ENCODE assay signal across 12 cellular contexts in the genomic region with DNA sequence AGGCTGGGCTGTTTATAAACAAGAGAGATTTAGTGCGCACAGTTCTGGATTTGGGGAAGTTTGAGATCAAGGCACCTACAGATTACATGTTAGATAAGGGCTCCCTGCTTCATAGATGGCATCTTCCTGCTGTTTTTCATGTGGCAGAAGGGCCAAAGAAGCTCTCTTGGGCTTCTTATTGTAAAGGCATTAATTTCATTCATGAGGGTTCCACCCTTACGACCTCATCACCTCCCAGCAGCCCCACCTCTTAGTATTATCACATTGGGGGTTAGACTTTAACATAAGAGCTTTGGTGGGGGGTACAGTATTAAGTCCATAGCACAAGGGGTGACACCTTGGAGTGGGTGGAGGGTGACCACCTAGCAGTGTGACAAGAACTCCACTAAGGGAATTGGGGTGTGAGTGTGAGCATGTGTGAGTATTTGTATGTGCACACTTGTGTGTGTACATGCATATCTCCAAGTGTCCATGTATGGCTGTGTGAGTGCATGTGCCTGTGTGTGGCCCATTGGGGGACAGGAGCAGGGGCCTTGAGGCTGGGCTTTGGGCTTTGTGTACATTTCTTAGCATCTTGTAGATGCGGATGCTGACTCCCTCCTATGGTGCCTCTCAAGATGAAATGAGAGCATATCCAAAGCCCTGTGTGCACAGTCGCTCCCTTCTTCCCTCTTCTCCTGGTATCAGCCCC. TPM values are rescaled to one million over a fixed set of nuclear protein-coding genes. Genes with fewer than 3 reads are reported as not detected.
A peak's percentile ranks its signal among the peaks of the same experiment; 100 is the strongest.
DNase-seq lines count a peak whose midpoint lies in the region; ATAC-seq and TF ChIP-seq lines count a peak whose summit lies in the region.
"Had no signal": no experiment of that assay in that cellular context is flagged by ENCODE, and none has a peak within 500 bp of the region (broad histone marks: within the 10 kb centered on the region; RNA-seq: fewer than 3 reads in every experiment).

No MANE protein-coding gene starts in this region.

- H3K27me3 ChIP-seq in heart right ventricle = no peaks in the 10 kb centered on the region
- no peaks in the 10 kb centered on the region for H3K27me3 ChIP-seq in ascending aorta
- no peaks in the 10 kb centered on the region for H3K27me3 ChIP-seq in mucosa of rectum (ENCODE audit: control insufficient read depth in 2 of 2, insufficient read depth in 2 of 2, low read length in 2 of 2)
- H3K27me3 ChIP-seq in upper lobe of right lung = no peaks in the 10 kb centered on the region

- peaks cover 72% of the 10 kb centered on the region for H3K4me1 Mint-ChIP-seq in T-helper 2 cell treated with Interferon-gamma antibody and Interleukin-4, amounts not matched to agents 5 μg/mL and 100 μg/mL, for 36 hours (ENCODE audit: low read depth)
- H3K4me1 Mint-ChIP-seq in stimulated activated naive CD8-positive, alpha-beta T cell treated with anti-CD3 and anti-CD28 coated beads, Interleukin-15, amount 100 ng/mL, for 72 hours = peaks cover 85% of the 10 kb centered on the region

- H3K9ac ChIP-seq in mucosa of rectum (ENCODE audit: low read depth in 1 of 2, low read length in 2 of 2) = peak overlapping the region in 1 of 2 donors; percentile 56

- no peak overlapping the region for H3K4me3 Mint-ChIP-seq in T-helper 2 cell treated with Interferon-gamma antibody and Interleukin-4, amounts not matched to agents 5 μg/mL and 100 μg/mL, for 36 hours
- no peak overlapping the region for H3K4me3 Mint-ChIP-seq in stimulated activated naive CD8-positive, alpha-beta T cell treated with anti-CD3 and anti-CD28 coated beads, Interleukin-15, amount 100 ng/mL, for 72 hours

- H3K36me3 Mint-ChIP-seq in T-helper 2 cell treated with Interferon-gamma antibody and Interleukin-4, amounts not matched to agents 5 μg/mL and 100 μg/mL, for 36 hours (ENCODE audit: low read depth) = peaks cover 14% of the 10 kb centered on the region

- no peak for DNase-seq in heart right ventricle
- no peak for DNase-seq in Right ventricle myocardium inferior (ENCODE audit: missing footprints)
- DNase-seq in ascending aorta (ENCODE audit: low spot score in 2 of 2) = no peak
- no peak for DNase-seq in upper lobe of right lung
- DNase-seq in NCI-H2081 treated with DMSO at 0.1 percent for 48 hours (lab: John Stamatoyannopoulos, UW) = no peak
- no peak for DNase-seq in T-helper 2 cell treated with Interferon-gamma antibody and Interleukin-4, amounts not matched to agents 5 μg/mL and 100 μg/mL, for 36 hours (ENCODE audit: low spot score)
- DNase-seq in stimulated activated naive CD8-positive, alpha-beta T cell treated with anti-CD3 and anti-CD28 coated beads, Interleukin-15, amount 100 ng/mL, for 72 hours = no peak
- DNase-seq: activated CD4-positive, CD25-positive, alpha-beta regulatory T cell; activated T-cell treated with anti-CD3 and anti-CD28 coated beads, Interleukin-2, amount 50 U/mL, for 48 hours; NCI-H1048; NCI-H2227 treated with DMSO at 0.1 percent for 48 hours had no signal

- H3K27ac ChIP-seq in heart right ventricle (peak overlapping the region in 9 of 10 donors; percentile 54 to 81 (median 77)), ascending aorta (peak overlapping the region; percentile 85 to 88), mucosa of rectum (ENCODE audit: low read depth in 2 of 2, low read length in 2 of 2) (peak overlapping the region; percentile 25 to 64), upper lobe of right lung (peak overlapping the region; percentile 70)

- no peaks in the 10 kb centered on the region for H3K27me3 Mint-ChIP-seq in T-helper 2 cell treated with Interferon-gamma antibody and Interleukin-4, amounts not matched to agents 5 μg/mL and 100 μg/mL, for 36 hours (ENCODE audit: low read depth)
- H3K27me3 Mint-ChIP-seq in stimulated activated naive CD8-positive, alpha-beta T cell treated with anti-CD3 and anti-CD28 coated beads, Interleukin-15, amount 100 ng/mL, for 72 hours = no peaks in the 10 kb centered on the region

- H3K4me1 ChIP-seq in heart right ventricle (peaks cover 51 to 100% (median 87%) of the 10 kb centered on the region in 9 donors), ascending aorta (peaks cover 14 to 82% of the 10 kb centered on the region in 2 donors), mucosa of rectum (ENCODE audit: control insufficient read depth in 2 of 2, insufficient read depth in 2 of 2, low read length in 2 of 2) (peaks cover 62 to 73% of the 10 kb centered on the region in 2 donors), upper lobe of right lung (peaks cover 91% of the 10 kb centered on the region)

- ATAC-seq in heart right ventricle (no peak), Right ventricle myocardium inferior (no peak), upper lobe of right lung (no peak)
- ATAC-seq in stimulated activated naive CD8-positive, alpha-beta T cell treated with anti-CD3 and anti-CD28 coated beads, Interleukin-15, amount 100 ng/mL, for 72 hours = no peak

- no peak overlapping the region for H3K27ac Mint-ChIP-seq in T-helper 2 cell treated with Interferon-gamma antibody and Interleukin-4, amounts not matched to agents 5 μg/mL and 100 μg/mL, for 36 hours
- H3K27ac Mint-ChIP-seq in stimulated activated naive CD8-positive, alpha-beta T cell treated with anti-CD3 and anti-CD28 coated beads, Interleukin-15, amount 100 ng/mL, for 72 hours = no peak overlapping the region

- H3K4me3 ChIP-seq in heart right ventricle (no peak overlapping the region), ascending aorta (no peak overlapping the region), mucosa of rectum (ENCODE audit: low read length in 2 of 2) (no peak overlapping the region), upper lobe of right lung (no peak overlapping the region)

- intact Hi-C loops in heart right ventricle (cut with DNase I) = loop anchor here in 3 of 10 donors (5.0 to 10.0 kb wide), 3 partner anchors 39 to 52 kb away; a partner anchor contains a TSS
- intact Hi-C loops in Right ventricle myocardium inferior (cut with DNase I) = no loop called here
- intact Hi-C loops in ascending aorta (cut with DNase I) = no loop called here
- intact Hi-C loops in upper lobe of right lung (cut with DNase I) = no loop called here

- WGBS in heart right ventricle, 2 donors = 86% methylated on average over 4 of the region's 4 CpGs

- TF ChIP-seq CTCF in heart right ventricle (IDR thresholded peaks at IDR 0.05) = no peak
- TF ChIP-seq CTCF in ascending aorta (IDR thresholded peaks at IDR 0.05) = no peak
- TF ChIP-seq CTCF in upper lobe of right lung (IDR thresholded peaks at IDR 0.05) = no peak

- H3K36me3 ChIP-seq in heart right ventricle = no peaks in the 10 kb centered on the region
- no peaks in the 10 kb centered on the region for H3K36me3 ChIP-seq in ascending aorta
- no peaks in the 10 kb centered on the region for H3K36me3 ChIP-seq in mucosa of rectum (ENCODE audit: control insufficient read depth in 2 of 2, insufficient read depth in 2 of 2, low read length in 2 of 2)
- no peaks in the 10 kb centered on the region for H3K36me3 ChIP-seq in upper lobe of right lung

- peaks cover 10% of the 10 kb centered on the region for H3K9me3 Mint-ChIP-seq in T-helper 2 cell treated with Interferon-gamma antibody and Interleukin-4, amounts not matched to agents 5 μg/mL and 100 μg/mL, for 36 hours
- peaks cover 8 to 9% of the 10 kb centered on the region in 2 donors for H3K9me3 Mint-ChIP-seq in stimulated activated naive CD8-positive, alpha-beta T cell treated with anti-CD3 and anti-CD28 coated beads, Interleukin-15, amount 100 ng/mL, for 72 hours

- H3K9me3 ChIP-seq in heart right ventricle (peaks cover 0 to 6% (median 0%) of the 10 kb centered on the region in 11 donors), ascending aorta (peaks cover 0 to under 1% of the 10 kb centered on the region in 2 donors), mucosa of rectum (ENCODE audit: control insufficient read depth in 2 of 2, low read length in 2 of 2) (no peaks in the 10 kb centered on the region), upper lobe of right lung (no peaks in the 10 kb centered on the region)

RNA-seq across cellular contexts. Expression of a gene that starts 42.7 kb away (rescaled TPM):
- total RNA-seq in heart right ventricle (10 to 100 TPM; 15.2 to 33.4 (median 28.3) TPM), Right ventricle myocardium inferior (29.0 TPM), ascending aorta (216 TPM), upper lobe of right lung (78.3 TPM)
- 10 to 100 TPM; 10.9 to 20.1 TPM for polyA plus RNA-seq in heart right ventricle
